1 cellular context compared by ENCODE assay signal in the genomic region with DNA sequence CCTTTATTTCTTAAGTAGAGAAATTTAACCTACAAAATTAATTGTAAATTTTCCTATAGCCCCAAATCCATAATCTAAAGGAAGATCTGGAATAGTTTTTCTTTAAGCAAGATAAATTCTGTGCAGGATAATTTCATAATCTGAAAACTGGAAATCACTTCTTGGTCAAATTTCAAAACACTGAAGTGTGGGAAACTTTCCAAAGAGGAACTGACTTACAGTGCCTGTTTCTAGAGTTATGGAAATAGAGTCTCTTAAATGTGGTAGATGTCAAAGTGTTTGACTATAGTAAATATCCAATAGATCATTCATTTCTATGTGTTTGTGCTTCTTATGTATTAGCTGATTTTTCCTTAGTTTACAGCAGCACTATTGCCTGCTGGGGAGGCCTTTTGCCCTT.
TF ChIP-seq lines count a peak whose summit lies in the region.

No MANE protein-coding gene starts in this region.

TF ChIP-seq in GM23338, 12 proteins besides CTCF, POLR2A, EP300 and RAD21:
- TF ChIP-seq, protein P1, sequence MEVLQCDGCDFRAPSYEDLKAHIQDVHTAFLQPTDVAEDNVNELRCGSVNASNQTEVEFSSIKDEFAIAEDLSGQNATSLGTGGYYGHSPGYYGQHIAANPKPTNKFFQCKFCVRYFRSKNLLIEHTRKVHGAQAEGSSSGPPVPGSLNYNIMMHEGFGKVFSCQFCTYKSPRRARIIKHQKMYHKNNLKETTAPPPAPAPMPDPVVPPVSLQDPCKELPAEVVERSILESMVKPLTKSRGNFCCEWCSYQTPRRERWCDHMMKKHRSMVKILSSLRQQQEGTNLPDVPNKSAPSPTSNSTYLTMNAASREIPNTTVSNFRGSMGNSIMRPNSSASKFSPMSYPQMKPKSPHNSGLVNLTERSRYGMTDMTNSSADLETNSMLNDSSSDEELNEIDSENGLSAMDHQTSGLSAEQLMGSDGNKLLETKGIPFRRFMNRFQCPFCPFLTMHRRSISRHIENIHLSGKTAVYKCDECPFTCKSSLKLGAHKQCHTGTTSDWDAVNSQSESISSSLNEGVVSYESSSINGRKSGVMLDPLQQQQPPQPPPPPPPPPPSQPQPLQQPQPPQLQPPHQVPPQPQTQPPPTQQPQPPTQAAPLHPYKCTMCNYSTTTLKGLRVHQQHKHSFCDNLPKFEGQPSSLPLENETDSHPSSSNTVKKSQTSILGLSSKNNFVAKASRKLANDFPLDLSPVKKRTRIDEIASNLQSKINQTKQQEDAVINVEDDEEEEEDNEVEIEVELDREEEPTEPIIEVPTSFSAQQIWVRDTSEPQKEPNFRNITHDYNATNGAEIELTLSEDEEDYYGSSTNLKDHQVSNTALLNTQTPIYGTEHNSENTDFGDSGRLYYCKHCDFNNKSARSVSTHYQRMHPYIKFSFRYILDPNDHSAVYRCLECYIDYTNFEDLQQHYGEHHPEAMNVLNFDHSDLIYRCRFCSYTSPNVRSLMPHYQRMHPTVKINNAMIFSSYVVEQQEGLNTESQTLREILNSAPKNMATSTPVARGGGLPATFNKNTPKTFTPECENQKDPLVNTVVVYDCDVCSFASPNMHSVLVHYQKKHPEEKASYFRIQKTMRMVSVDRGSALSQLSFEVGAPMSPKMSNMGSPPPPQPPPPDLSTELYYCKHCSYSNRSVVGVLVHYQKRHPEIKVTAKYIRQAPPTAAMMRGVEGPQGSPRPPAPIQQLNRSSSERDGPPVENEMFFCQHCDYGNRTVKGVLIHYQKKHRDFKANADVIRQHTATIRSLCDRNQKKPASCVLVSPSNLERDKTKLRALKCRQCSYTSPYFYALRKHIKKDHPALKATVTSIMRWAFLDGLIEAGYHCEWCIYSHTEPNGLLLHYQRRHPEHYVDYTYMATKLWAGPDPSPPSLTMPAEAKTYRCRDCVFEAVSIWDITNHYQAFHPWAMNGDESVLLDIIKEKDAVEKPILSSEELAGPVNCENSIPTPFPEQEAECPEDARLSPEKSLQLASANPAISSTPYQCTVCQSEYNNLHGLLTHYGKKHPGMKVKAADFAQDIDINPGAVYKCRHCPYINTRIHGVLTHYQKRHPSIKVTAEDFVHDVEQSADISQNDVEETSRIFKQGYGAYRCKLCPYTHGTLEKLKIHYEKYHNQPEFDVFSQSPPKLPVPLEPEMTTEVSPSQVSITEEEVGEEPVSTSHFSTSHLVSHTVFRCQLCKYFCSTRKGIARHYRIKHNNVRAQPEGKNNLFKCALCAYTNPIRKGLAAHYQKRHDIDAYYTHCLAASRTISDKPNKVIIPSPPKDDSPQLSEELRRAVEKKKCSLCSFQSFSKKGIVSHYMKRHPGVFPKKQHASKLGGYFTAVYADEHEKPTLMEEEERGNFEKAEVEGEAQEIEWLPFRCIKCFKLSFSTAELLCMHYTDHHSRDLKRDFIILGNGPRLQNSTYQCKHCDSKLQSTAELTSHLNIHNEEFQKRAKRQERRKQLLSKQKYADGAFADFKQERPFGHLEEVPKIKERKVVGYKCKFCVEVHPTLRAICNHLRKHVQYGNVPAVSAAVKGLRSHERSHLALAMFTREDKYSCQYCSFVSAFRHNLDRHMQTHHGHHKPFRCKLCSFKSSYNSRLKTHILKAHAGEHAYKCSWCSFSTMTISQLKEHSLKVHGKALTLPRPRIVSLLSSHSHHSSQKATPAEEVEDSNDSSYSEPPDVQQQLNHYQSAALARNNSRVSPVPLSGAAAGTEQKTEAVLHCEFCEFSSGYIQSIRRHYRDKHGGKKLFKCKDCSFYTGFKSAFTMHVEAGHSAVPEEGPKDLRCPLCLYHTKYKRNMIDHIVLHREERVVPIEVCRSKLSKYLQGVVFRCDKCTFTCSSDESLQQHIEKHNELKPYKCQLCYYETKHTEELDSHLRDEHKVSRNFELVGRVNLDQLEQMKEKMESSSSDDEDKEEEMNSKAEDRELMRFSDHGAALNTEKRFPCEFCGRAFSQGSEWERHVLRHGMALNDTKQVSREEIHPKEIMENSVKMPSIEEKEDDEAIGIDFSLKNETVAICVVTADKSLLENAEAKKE (CRISPR knock-in tag; IDR thresholded peaks at IDR 0.05), result no peak
- TF ChIP-seq JUNB (IDR thresholded peaks at IDR 0.05; ENCODE audit: unreplicated experiment) (no peak), ZNF331 (CRISPR knock-in tag; IDR thresholded peaks at IDR 0.05; ENCODE audit: low read depth) (no peak), REST (IDR thresholded peaks at IDR 0.05; ENCODE audit: unreplicated experiment) (no peak), POLR2AphosphoS5 (IDR thresholded peaks at IDR 0.05; ENCODE audit: low read depth) (no peak)
- TF ChIP-seq, protein P2, sequence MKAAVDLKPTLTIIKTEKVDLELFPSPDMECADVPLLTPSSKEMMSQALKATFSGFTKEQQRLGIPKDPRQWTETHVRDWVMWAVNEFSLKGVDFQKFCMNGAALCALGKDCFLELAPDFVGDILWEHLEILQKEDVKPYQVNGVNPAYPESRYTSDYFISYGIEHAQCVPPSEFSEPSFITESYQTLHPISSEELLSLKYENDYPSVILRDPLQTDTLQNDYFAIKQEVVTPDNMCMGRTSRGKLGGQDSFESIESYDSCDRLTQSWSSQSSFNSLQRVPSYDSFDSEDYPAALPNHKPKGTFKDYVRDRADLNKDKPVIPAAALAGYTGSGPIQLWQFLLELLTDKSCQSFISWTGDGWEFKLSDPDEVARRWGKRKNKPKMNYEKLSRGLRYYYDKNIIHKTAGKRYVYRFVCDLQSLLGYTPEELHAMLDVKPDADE (IDR thresholded peaks at IDR 0.05), result no peak
